ENCODE assay signal across 1 cellular context in the genomic region with DNA sequence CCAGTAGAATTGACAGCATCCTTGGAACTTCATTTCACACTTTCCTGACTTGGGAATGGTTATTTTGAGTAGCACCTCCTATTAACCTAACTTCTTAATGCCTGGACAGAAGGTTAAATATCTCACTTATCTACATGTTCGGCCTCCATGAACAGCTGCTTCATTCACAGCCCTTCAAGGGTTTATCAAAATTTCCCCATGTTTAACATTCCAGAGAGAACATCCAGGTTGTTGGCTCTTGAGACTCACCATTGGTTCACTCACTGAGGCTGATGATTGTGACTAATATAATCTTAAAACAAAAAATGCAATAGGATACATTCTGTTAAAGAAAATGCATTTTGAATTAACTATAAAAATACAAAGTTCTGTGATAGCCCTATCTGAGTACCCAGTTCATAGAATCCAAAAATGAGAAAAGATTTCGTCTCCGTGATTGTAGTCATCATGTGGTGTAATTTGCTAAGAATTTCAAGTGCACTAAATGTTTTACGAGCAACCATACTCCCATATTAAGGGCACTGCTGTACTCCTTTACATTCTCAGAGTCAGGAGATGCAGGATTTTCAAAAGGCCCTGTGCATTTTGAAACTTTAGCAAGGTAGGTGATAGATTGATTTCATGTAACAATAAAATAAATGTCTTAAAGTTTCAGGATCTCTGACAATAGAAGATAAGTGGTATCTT.
TF ChIP-seq lines count a peak whose summit lies in the region.

No MANE protein-coding gene starts in this region.

TF ChIP-seq in IMR-90, 13 proteins besides CTCF, POLR2A, EP300 and RAD21:
- TF ChIP-seq, protein P1, sequence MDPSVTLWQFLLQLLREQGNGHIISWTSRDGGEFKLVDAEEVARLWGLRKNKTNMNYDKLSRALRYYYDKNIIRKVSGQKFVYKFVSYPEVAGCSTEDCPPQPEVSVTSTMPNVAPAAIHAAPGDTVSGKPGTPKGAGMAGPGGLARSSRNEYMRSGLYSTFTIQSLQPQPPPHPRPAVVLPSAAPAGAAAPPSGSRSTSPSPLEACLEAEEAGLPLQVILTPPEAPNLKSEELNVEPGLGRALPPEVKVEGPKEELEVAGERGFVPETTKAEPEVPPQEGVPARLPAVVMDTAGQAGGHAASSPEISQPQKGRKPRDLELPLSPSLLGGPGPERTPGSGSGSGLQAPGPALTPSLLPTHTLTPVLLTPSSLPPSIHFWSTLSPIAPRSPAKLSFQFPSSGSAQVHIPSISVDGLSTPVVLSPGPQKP (IDR thresholded peaks at IDR 0.05; ENCODE audit: borderline replicate concordance, low read depth, low read length): no peak
- no peak for TF ChIP-seq NFE2L2 (IDR thresholded peaks at IDR 0.05; ENCODE audit: low read depth, low read length)
- TF ChIP-seq MAZ (IDR thresholded peaks at IDR 0.05; ENCODE audit: borderline replicate concordance, low read depth, low read length): no peak
- TF ChIP-seq CHD1 (IDR thresholded peaks at IDR 0.05; ENCODE audit: low read depth, low read length): no peak
- no peak for TF ChIP-seq SMC3 (IDR thresholded peaks at IDR 0.05; ENCODE audit: low read depth, low read length)
- no peak for TF ChIP-seq CEBPB (IDR thresholded peaks at IDR 0.05; ENCODE audit: low read depth, low read length)
- no peak for TF ChIP-seq MXI1 (IDR thresholded peaks at IDR 0.05; ENCODE audit: borderline replicate concordance, low read depth, low read length)
- TF ChIP-seq MAFK (IDR thresholded peaks at IDR 0.05; ENCODE audit: low read depth, low read length): no peak
- TF ChIP-seq USF2 (IDR thresholded peaks at IDR 0.05; ENCODE audit: low read depth, low read length): no peak
- TF ChIP-seq FOS (IDR thresholded peaks at IDR 0.05; ENCODE audit: low read depth, low read length): no peak
- TF ChIP-seq RFX5 (IDR thresholded peaks at IDR 0.05; ENCODE audit: low read depth, low read length): no peak
- no peak for TF ChIP-seq RCOR1 (IDR thresholded peaks at IDR 0.05; ENCODE audit: insufficient replicate concordance, low read length)
TF ChIP-seq in IMR-90: peak in this region for 0.
